ENCODE assay signal across 8 cellular contexts in the genomic region with DNA sequence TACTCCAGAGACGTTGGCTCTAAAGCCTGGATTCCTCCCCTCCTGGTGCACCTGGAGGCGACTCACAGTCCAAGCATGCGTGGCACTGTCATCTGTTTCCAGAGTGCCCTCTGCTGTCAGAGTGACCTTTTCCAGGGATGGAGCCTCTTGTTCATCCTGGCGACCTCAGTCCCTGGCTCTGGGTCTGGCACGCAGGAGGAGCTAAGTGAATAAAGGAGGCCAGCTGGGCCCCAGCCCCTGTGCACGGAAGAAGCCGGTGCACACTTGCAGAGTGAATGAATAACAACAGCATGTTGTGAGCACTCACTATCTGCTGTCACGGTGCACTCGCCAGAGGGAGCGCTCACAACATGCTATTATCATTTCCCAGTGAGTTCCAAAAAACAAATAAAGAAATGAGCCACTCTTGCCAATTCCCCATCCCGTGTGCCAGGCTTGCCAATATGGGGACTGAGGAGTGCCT. TPM values are rescaled to one million over a fixed set of nuclear protein-coding genes. Genes with fewer than 3 reads are reported as not detected.
A peak's percentile ranks its signal among the peaks of the same experiment; 100 is the strongest.
DNase-seq lines count a peak whose midpoint lies in the region; ATAC-seq lines count a peak whose summit lies in the region.

No MANE protein-coding gene starts in this region.

- peak; percentile 35 for ATAC-seq in esophagus mucosa
- no peak for ATAC-seq in GM21723 (IDR thresholded peaks at IDR 0.05; ENCODE audit: unreplicated experiment)
- no peak for ATAC-seq in activated T-helper 17 cell treated with anti-CD3 and anti-CD28 coated beads, Interleukin-2, amount 50 U/mL, for 72 hours (replicated peaks)
- ATAC-seq in activated CD8-positive, alpha-beta memory T cell treated with anti-CD3 and anti-CD28 coated beads, Interleukin-2, amount 10 ng/mL, durations not matched to agents 7 days and 5 days, result no peak

- no peaks in the 10 kb centered on the region for H3K36me3 Mint-ChIP-seq in activated T-helper 17 cell treated with anti-CD3 and anti-CD28 coated beads, Interleukin-2, amount 50 U/mL, for 72 hours (ENCODE audit: low read depth)
- H3K36me3 Mint-ChIP-seq in activated CD8-positive, alpha-beta memory T cell treated with anti-CD3 and anti-CD28 coated beads, Interleukin-2, amount 10 ng/mL, durations not matched to agents 7 days and 5 days, result no peaks in the 10 kb centered on the region

- H3K27ac Mint-ChIP-seq in activated T-helper 17 cell treated with anti-CD3 and anti-CD28 coated beads, Interleukin-2, amount 50 U/mL, for 72 hours, result no peak overlapping the region
- H3K27ac Mint-ChIP-seq in activated CD8-positive, alpha-beta memory T cell treated with anti-CD3 and anti-CD28 coated beads, Interleukin-2, amount 10 ng/mL, durations not matched to agents 7 days and 5 days, result no peak overlapping the region

- no peak overlapping the region for H3K4me3 Mint-ChIP-seq in activated T-helper 17 cell treated with anti-CD3 and anti-CD28 coated beads, Interleukin-2, amount 50 U/mL, for 72 hours
- no peak overlapping the region for H3K4me3 Mint-ChIP-seq in activated CD8-positive, alpha-beta memory T cell treated with anti-CD3 and anti-CD28 coated beads, Interleukin-2, amount 10 ng/mL, durations not matched to agents 7 days and 5 days

- peaks cover 7% of the 10 kb centered on the region for H3K27me3 Mint-ChIP-seq in activated T-helper 17 cell treated with anti-CD3 and anti-CD28 coated beads, Interleukin-2, amount 50 U/mL, for 72 hours
- no peaks in the 10 kb centered on the region for H3K27me3 Mint-ChIP-seq in activated CD8-positive, alpha-beta memory T cell treated with anti-CD3 and anti-CD28 coated beads, Interleukin-2, amount 10 ng/mL, durations not matched to agents 7 days and 5 days

- no peaks in the 10 kb centered on the region for H3K4me1 Mint-ChIP-seq in activated T-helper 17 cell treated with anti-CD3 and anti-CD28 coated beads, Interleukin-2, amount 50 U/mL, for 72 hours
- no peaks in the 10 kb centered on the region for H3K4me1 Mint-ChIP-seq in activated CD8-positive, alpha-beta memory T cell treated with anti-CD3 and anti-CD28 coated beads, Interleukin-2, amount 10 ng/mL, durations not matched to agents 7 days and 5 days

- in situ Hi-C loops in KBM-7 (cut with MboI; ENCODE audit: low pct_unique_long_range_greater_than_20kb, low sequenced_read_pairs), result no loop called here

- DNase-seq in ELF-1 (ENCODE audit: low read depth, low spot score) (peak; percentile 66), NCI-H345 (lab: John Stamatoyannopoulos, UW) (peak; percentile 64), nucleus accumbens (lab: John Stamatoyannopoulos, UW) (peak in 40 of 56 donors; percentile 25 to 78 (median 50)), KBM-7 (no peak)
- DNase-seq in activated CD8-positive, alpha-beta memory T cell treated with anti-CD3 and anti-CD28 coated beads, Interleukin-2, amount 10 ng/mL, durations not matched to agents 7 days and 5 days, result no peak

- H3K9me3 Mint-ChIP-seq in activated T-helper 17 cell treated with anti-CD3 and anti-CD28 coated beads, Interleukin-2, amount 50 U/mL, for 72 hours, result no peaks in the 10 kb centered on the region
- no peaks in the 10 kb centered on the region for H3K9me3 Mint-ChIP-seq in activated CD8-positive, alpha-beta memory T cell treated with anti-CD3 and anti-CD28 coated beads, Interleukin-2, amount 10 ng/mL, durations not matched to agents 7 days and 5 days (ENCODE audit: low read depth)

- CTCF ChIA-PET in activated CD8-positive, alpha-beta memory T cell treated with anti-CD3 and anti-CD28 coated beads, Interleukin-2, amount 10 ng/mL, durations not matched to agents 7 days and 5 days (lab: Charles Lee), result no interaction called here

RNA-seq across cellular contexts. Expression of a gene that starts 27.8 kb away (rescaled TPM):
- total RNA-seq in esophagus mucosa, result not detected
- not detected for total RNA-seq in activated T-helper 17 cell treated with anti-CD3 and anti-CD28 coated beads, Interleukin-2, amount 50 U/mL, for 72 hours
- total RNA-seq in activated CD8-positive, alpha-beta memory T cell treated with anti-CD3 and anti-CD28 coated beads, Interleukin-2, amount 10 ng/mL, durations not matched to agents 7 days and 5 days, result not detected

Comparison
In these comparisons a context has a peak if more than half of its experiments do, and no peak if none do; other contexts are left out.
1. DNase-seq: peak in ELF-1 (single experiment), NCI-H345 (single experiment) and nucleus accumbens (40 of 56); none in KBM-7 (single experiment) and activated CD8-positive, alpha-beta memory T cell treated with anti-CD3 and anti-CD28 coated beads, Interleukin-2, amount 10 ng/mL, durations not matched to agents 7 days and 5 days (single experiment).